In the genomic region with DNA sequence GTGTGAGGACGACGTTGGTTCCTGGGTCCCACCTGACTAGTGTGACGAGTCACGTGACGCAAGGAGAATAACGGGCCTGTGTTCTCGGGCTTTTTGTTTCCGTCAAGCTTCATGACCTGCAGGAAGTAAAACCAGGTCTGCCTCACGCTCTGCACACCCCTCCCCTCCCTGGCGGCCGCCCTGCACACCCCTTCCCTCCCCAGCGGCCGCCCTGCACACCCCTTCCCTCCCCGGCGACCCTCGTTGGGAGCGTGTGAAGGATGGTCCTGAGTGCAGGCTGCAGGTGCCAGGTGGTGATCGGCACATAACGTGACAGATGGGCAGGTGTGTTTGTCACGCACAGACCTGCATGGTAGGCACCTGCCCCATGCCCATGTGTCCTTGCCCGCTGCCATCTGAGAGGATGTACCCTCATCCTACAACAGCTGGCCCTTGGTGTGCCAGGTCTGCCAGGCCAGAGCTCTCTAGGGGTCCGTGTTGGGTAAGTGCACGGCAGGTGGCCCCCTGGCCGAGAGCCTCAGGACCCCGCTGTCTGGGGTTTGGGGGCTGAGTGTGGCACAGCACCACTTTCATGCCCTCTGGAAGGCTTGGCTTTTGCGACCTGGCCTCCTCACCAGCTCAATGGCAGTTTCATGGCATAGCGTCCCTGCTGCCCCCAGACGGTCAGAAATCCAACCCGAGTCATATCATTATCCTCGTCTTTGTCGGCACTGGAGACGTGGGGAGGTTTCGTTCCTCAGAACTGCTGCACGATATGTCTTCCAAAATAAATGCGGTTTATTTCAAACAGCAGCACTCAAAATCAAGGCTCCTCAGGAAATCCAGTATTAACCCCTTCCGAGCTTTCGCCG, we compare ENCODE assay signal across 20 cellular contexts.
DNase-seq lines count a peak whose midpoint lies in the region; ATAC-seq and TF ChIP-seq lines count a peak whose summit lies in the region.
"Had no signal": no experiment of that assay in that cellular context is flagged by ENCODE, and none has a peak within 500 bp of the region (broad histone marks: within the 10 kb centered on the region; RNA-seq: fewer than 3 reads in every experiment).

No MANE protein-coding gene starts in this region.

- DNase-seq in DMS153 treated with DMSO at 0.1 percent for 48 hours (lab: John Stamatoyannopoulos, UW; ENCODE audit: unreplicated experiment) (peak; percentile 76), IMR-90 (no peak), T-helper 17 cell (no peak), mesenteric fat pad (ENCODE audit: low spot score) (peak; percentile 81), stomach (no peak)
- no peak for DNase-seq in activated CD4-positive, alpha-beta T cell treated with anti-CD3 and anti-CD28 coated beads for 1 hour
- DNase-seq: effector memory CD4-positive, alpha-beta T cell; HCEC 1CT; left colon; NCI-H1694 treated with DMSO at 0.1 percent for 48 hours; PC-3; small intestine; stimulated activated CD4-positive, alpha-beta T cell treated with anti-CD3 and anti-CD28 coated beads, Interleukin-4, amount 100 ng/mL, for 4 hours had no signal

- H3K4me2 ChIP-seq in IMR-90 (ENCODE audit: low read depth, low read length) = no peak overlapping the region

- H3K9me3 ChIP-seq in IMR-90 (ENCODE audit: control insufficient read depth, insufficient read depth, low read length) = no peaks in the 10 kb centered on the region
- no peaks in the 10 kb centered on the region for H3K9me3 ChIP-seq in T-helper 17 cell (ENCODE audit: control insufficient read depth, low read length, poor library complexity, severe bottlenecking)
- H3K9me3 ChIP-seq in stomach = no peaks in the 10 kb centered on the region
- H3K9me3 ChIP-seq: SJSA1 had no signal

- in situ Hi-C loops in IMR-90 (cut with MboI; ENCODE audit: low sequenced_read_pairs) = no loop called here

- no peak overlapping the region for H3K23ac ChIP-seq in IMR-90 (ENCODE audit: low read depth, low read length)

- H3K18ac ChIP-seq in IMR-90 (ENCODE audit: low read depth, low read length) = no peak overlapping the region

- H3K79me1 ChIP-seq in IMR-90 (ENCODE audit: low read depth in 1 of 2, low read length in 2 of 2) = peaks cover 24 to 60% of the 10 kb centered on the region in 2 experiments

- no peak overlapping the region for H2BK15ac ChIP-seq in IMR-90 (ENCODE audit: low read depth, low read length)

- H2BK120ac ChIP-seq in IMR-90 (ENCODE audit: low read depth, low read length) = no peak overlapping the region

- no peak overlapping the region; the same call in 1 of the 2 replicates for H3K14ac ChIP-seq in IMR-90 (replicated peaks; ENCODE audit: low read depth, low read length)

- H3K36me3 ChIP-seq in IMR-90 (ENCODE audit: control insufficient read depth, insufficient read depth, low read length) = peaks cover 4% of the 10 kb centered on the region; the same call in 1 of the 2 replicates
- H3K36me3 ChIP-seq in stomach = peaks cover 0 to 9% (median 0%) of the 10 kb centered on the region in 4 donors

- no peak overlapping the region for H2AK9ac ChIP-seq in IMR-90 (replicated peaks; ENCODE audit: low read depth, low read length, poor library complexity)

- BruUV-seq in IMR-90 (replicated peaks; lab: Mats Ljungman, UMichigan) = no TSS peak

- intact Hi-C loops in IMR-90 (cut with micrococcal nuclease) = no loop called here
- intact Hi-C loops in stomach (cut with DNase I; ENCODE audit: low total_unique reads) = no loop called here

- no peak for ATAC-seq in IMR-90 (ENCODE audit: low read depth)
- peak; percentile 18 for ATAC-seq in T-helper 17 cell
- ATAC-seq in GM18867 (IDR thresholded peaks at IDR 0.05; ENCODE audit: unreplicated experiment) = no peak
- ATAC-seq in GM18519 (IDR thresholded peaks at IDR 0.05; ENCODE audit: low FRiP score, unreplicated experiment) = no peak
- ATAC-seq: GM12878, left colon, PC-3 had no signal

- peaks cover 5% of the 10 kb centered on the region for H3K4me1 Mint-ChIP-seq in T-helper 17 cell
- H3K4me1 Mint-ChIP-seq: B cell; central memory CD8-positive, alpha-beta T cell had no signal

- dilution Hi-C loops in IMR-90 (cut with HindIII; ENCODE audit: low sequenced_read_pairs, unreplicated experiment) = no loop called here

- no peaks in the 10 kb centered on the region for H3K27me3 Mint-ChIP-seq in T-helper 17 cell
- H3K27me3 Mint-ChIP-seq: B cell; central memory CD8-positive, alpha-beta T cell had no signal

- H4K20me1 ChIP-seq in IMR-90 (ENCODE audit: insufficient read depth, low read length) = no peaks in the 10 kb centered on the region

- no peak overlapping the region for H3K56ac ChIP-seq in IMR-90 (ENCODE audit: extremely low read depth, insufficient read depth, low read length)

- TF ChIP-seq EP300 in stomach (IDR thresholded peaks at IDR 0.05) = no peak

- H3K27ac ChIP-seq in IMR-90 (ENCODE audit: insufficient read depth, low read length) (no peak overlapping the region), stomach (no peak overlapping the region)
- H3K27ac ChIP-seq: SJSA1 had no signal

- no peak overlapping the region; the same call in 1 of the 2 replicates for H4K91ac ChIP-seq in IMR-90 (ENCODE audit: insufficient read depth, low read depth, low read length)

- no peak for TF ChIP-seq POLR2A in IMR-90 (IDR thresholded peaks at IDR 0.05; ENCODE audit: low read depth, low read length)
- no peak for TF ChIP-seq POLR2A in stomach (IDR thresholded peaks at IDR 0.05)

- peaks cover 33% of the 10 kb centered on the region for H3K9me1 ChIP-seq in IMR-90 (ENCODE audit: insufficient read depth, low read length)

- H3K4me3 ChIP-seq in IMR-90 (ENCODE audit: insufficient read depth, low read depth, low read length) (no peak overlapping the region), stomach (no peak overlapping the region)
- H3K4me3 ChIP-seq: GM12878, SJSA1 had no signal

- no peak overlapping the region for H3K4me3 Mint-ChIP-seq in T-helper 17 cell
- H3K4me3 Mint-ChIP-seq: B cell; central memory CD8-positive, alpha-beta T cell; T-helper 2 cell treated with Interferon-gamma antibody and Interleukin-4, amounts not matched to agents 5 μg/mL and 100 μg/mL, for 36 hours had no signal

- H4K8ac ChIP-seq in IMR-90 (ENCODE audit: low read depth in 2 of 2, low read length in 2 of 2) = no peak overlapping the region

- 85% methylated on average over 20 of the region's 38 CpGs; no CpG with 5 or more reads in 1 of the 2 experiments for WGBS in IMR-90 (ENCODE audit: extremely low coverage in 2 of 2, insufficient read length in 1 of 2), 2 experiments
- WGBS in stomach, 5 donors = 89 to 92% (median 90%) methylated on average over 35 to 38 of the region's 38 CpGs

- peak overlapping the region; percentile 55 for H3K4ac ChIP-seq in IMR-90 (ENCODE audit: low read depth, low read length)

- no peaks in the 10 kb centered on the region for H3K27me3 ChIP-seq in IMR-90 (ENCODE audit: control insufficient read depth, insufficient read depth, low read length)
- no peaks in the 10 kb centered on the region for H3K27me3 ChIP-seq in stomach
- H3K27me3 ChIP-seq: SJSA1 had no signal

- H2AFZ ChIP-seq in IMR-90 (replicated peaks; ENCODE audit: low read length, poor library complexity) = no peak overlapping the region

- CTCF ChIA-PET in IMR-90 (lab: Yijun Ruan, JAX) = no interaction called here

- no peak overlapping the region for H3K9ac ChIP-seq in IMR-90 (ENCODE audit: low read depth, low read length)

- no peak overlapping the region for H4K5ac ChIP-seq in IMR-90 (ENCODE audit: low read depth, low read length)

- no peaks in the 10 kb centered on the region for H3K36me3 Mint-ChIP-seq in T-helper 17 cell (ENCODE audit: low read depth)

- H2BK5ac ChIP-seq in IMR-90 (ENCODE audit: low read depth, low read length, poor library complexity, severe bottlenecking) = no peak overlapping the region

- H2AK5ac ChIP-seq in IMR-90 (ENCODE audit: low read depth, low read length) = peak overlapping the region; percentile 87; the same call in 1 of the 2 replicates

- peaks cover 18% of the 10 kb centered on the region for H3K4me1 ChIP-seq in IMR-90 (ENCODE audit: control insufficient read depth, insufficient read depth, low read length)
- peaks cover 0 to 10% (median 0%) of the 10 kb centered on the region in 4 donors for H3K4me1 ChIP-seq in stomach

- no peak overlapping the region for H2BK20ac ChIP-seq in IMR-90 (ENCODE audit: low read depth, low read length)

- POLR2A ChIA-PET in IMR-90 (lab: Charles Lee; ENCODE audit: unreplicated experiment) = no interaction called here

- TF ChIP-seq RAD21 in IMR-90 (IDR thresholded peaks at IDR 0.05; ENCODE audit: low read length) = no peak

- TF ChIP-seq CTCF in IMR-90 (conservative IDR thresholded peaks at IDR 0.05; ENCODE audit: low read depth, low read length) (no peak), stomach (IDR thresholded peaks at IDR 0.05) (no peak)

- no peak overlapping the region for H3K27ac Mint-ChIP-seq in T-helper 17 cell
- H3K27ac Mint-ChIP-seq: B cell; T-helper 2 cell treated with Interferon-gamma antibody and Interleukin-4, amounts not matched to agents 5 μg/mL and 100 μg/mL, for 36 hours had no signal

TF ChIP-seq in IMR-90, 13 proteins besides CTCF, POLR2A, EP300 and RAD21:
- TF ChIP-seq FOS (IDR thresholded peaks at IDR 0.05; ENCODE audit: low read depth, low read length) (no peak), RCOR1 (IDR thresholded peaks at IDR 0.05; ENCODE audit: insufficient replicate concordance, low read length) (no peak), MAFK (IDR thresholded peaks at IDR 0.05; ENCODE audit: low read depth, low read length) (no peak), MAZ (IDR thresholded peaks at IDR 0.05; ENCODE audit: borderline replicate concordance, low read depth, low read length) (no peak), SMC3 (IDR thresholded peaks at IDR 0.05; ENCODE audit: low read depth, low read length) (no peak), BHLHE40 (IDR thresholded peaks at IDR 0.05; ENCODE audit: low read depth, low read length) (no peak)
- TF ChIP-seq, protein P1, sequence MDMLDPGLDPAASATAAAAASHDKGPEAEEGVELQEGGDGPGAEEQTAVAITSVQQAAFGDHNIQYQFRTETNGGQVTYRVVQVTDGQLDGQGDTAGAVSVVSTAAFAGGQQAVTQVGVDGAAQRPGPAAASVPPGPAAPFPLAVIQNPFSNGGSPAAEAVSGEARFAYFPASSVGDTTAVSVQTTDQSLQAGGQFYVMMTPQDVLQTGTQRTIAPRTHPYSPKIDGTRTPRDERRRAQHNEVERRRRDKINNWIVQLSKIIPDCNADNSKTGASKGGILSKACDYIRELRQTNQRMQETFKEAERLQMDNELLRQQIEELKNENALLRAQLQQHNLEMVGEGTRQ (IDR thresholded peaks at IDR 0.05; ENCODE audit: low read depth, low read length) = no peak

Comparison
In these comparisons a context has a peak if more than half of its experiments do, and no peak if none do; other contexts are left out.
1. DNase-seq: peak in DMS153 treated with DMSO at 0.1 percent for 48 hours (single experiment) and mesenteric fat pad (single experiment); none in IMR-90 (single experiment), T-helper 17 cell (0 of 3), stomach (single experiment) and activated CD4-positive, alpha-beta T cell treated with anti-CD3 and anti-CD28 coated beads for 1 hour (single experiment).